In genomic region chr4:136281889-136282288, GRCh38 we compare ENCODE assay signal across 16 cellular contexts.
"Had no signal": no experiment of that assay in that cellular context is flagged by ENCODE, and none has a peak within 500 bp of the region (broad histone marks: within the 10 kb centered on the region; RNA-seq: fewer than 3 reads in every experiment).

No MANE protein-coding gene starts in this region.

- H3K27me3 ChIP-seq: hepatocyte, spleen had no signal

- H3K9ac ChIP-seq: parathyroid adenoma had no signal

- H3K4me3 Mint-ChIP-seq: nephron had no signal

- H3K4me1 ChIP-seq: parathyroid adenoma, psoas muscle, spleen had no signal

- H3K27ac Mint-ChIP-seq: naive B cell had no signal

- H3K27ac ChIP-seq: coronary artery, hepatocyte, parathyroid adenoma, psoas muscle, spleen had no signal

- DNase-seq: effector CD4-positive, alpha-beta T cell; foreskin melanocyte; head of caudate nucleus; left colon; mesendoderm; naive B cell; psoas muscle; retina; spleen; stimulated activated naive CD4-positive, alpha-beta T cell treated with Interleukin-2 at 50 U/mL for 16 hours; trophoblast cell had no signal

- H3K4me3 ChIP-seq: coronary artery, hepatocyte, psoas muscle, spleen had no signal

- H3K4me1 Mint-ChIP-seq: naive B cell, nephron had no signal

- H3K9me3 Mint-ChIP-seq: nephron had no signal

- H3K27me3 Mint-ChIP-seq: naive B cell had no signal

- ATAC-seq: left colon, psoas muscle, sciatic nerve had no signal

- H3K36me3 ChIP-seq: spleen had no signal

- H3K36me3 Mint-ChIP-seq: naive B cell had no signal

- H3K9me3 ChIP-seq: psoas muscle had no signal
